8 cellular contexts compared by ENCODE assay signal in the genomic region with DNA sequence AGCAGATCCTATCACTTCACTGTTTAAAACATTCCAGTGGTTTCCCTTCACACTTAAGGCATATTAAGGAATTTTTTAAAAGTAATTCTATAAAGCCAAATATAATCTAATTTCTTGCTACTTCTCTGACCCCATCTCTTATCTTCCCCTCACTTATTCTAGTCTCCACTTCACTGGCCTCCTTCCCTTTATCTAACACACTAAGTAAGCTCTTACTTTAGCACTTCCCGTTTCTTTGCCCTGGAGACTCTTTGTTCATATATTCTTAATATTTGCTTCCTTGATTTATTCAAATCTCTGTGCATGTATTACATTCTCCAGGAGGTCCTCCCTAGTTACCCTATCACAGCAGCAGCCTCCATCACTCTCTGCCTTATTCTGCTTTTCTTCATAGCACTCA. TPM values are rescaled to one million over a fixed set of nuclear protein-coding genes. Genes with fewer than 3 reads are reported as not detected.
DNase-seq lines count a peak whose midpoint lies in the region; ATAC-seq, FAIRE-seq and TF ChIP-seq lines count a peak whose summit lies in the region.
"Had no signal": no experiment of that assay in that cellular context is flagged by ENCODE, and none has a peak within 500 bp of the region (broad histone marks: within the 10 kb centered on the region; RNA-seq: fewer than 3 reads in every experiment).

No MANE protein-coding gene starts in this region.

- no peak for TF ChIP-seq POLR2A in GM12892 (IDR thresholded peaks at IDR 0.05; ENCODE audit: low read depth, low read length)

- no peaks in the 10 kb centered on the region for H3K27me3 Mint-ChIP-seq in T-helper 1 cell treated with Interleukin-12 subunit alpha and Interleukin-12 subunit beta and Interleukin-4 antibody, amounts not matched to agents 30 μg/mL and 1 μg/mL, for 36 hours (ENCODE audit: low read depth)
- no peaks in the 10 kb centered on the region for H3K27me3 Mint-ChIP-seq in memory B cell
- H3K27me3 Mint-ChIP-seq: activated CD4-positive, alpha-beta memory T cell treated with anti-CD3 and anti-CD28 coated beads, Interleukin-2, amount 10 ng/mL, durations not matched to agents 7 days and 5 days had no signal

- DNase-seq in T-helper 1 cell (no peak), SKM-1 treated with dmso at 0.1 percent for 144 hours (lab: John Stamatoyannopoulos, UW; ENCODE audit: unreplicated experiment) (peak; percentile 24), memory B cell (ENCODE audit: low spot score in 2 of 2) (no peak), NCI-H2081 (lab: John Stamatoyannopoulos, UW) (no peak), GM12892 (ENCODE audit: insufficient read length) (no peak)

- peak; percentile 77 for ATAC-seq in memory B cell (ENCODE audit: low read depth)

- no peaks in the 10 kb centered on the region for H3K9me3 Mint-ChIP-seq in T-helper 1 cell treated with Interleukin-12 subunit alpha and Interleukin-12 subunit beta and Interleukin-4 antibody, amounts not matched to agents 30 μg/mL and 1 μg/mL, for 36 hours
- no peaks in the 10 kb centered on the region for H3K9me3 Mint-ChIP-seq in memory B cell
- H3K9me3 Mint-ChIP-seq: activated CD4-positive, alpha-beta memory T cell treated with anti-CD3 and anti-CD28 coated beads, Interleukin-2, amount 10 ng/mL, durations not matched to agents 7 days and 5 days; H9 had no signal

- peaks cover 9% of the 10 kb centered on the region for H3K4me1 Mint-ChIP-seq in T-helper 1 cell treated with Interleukin-12 subunit alpha and Interleukin-12 subunit beta and Interleukin-4 antibody, amounts not matched to agents 30 μg/mL and 1 μg/mL, for 36 hours (ENCODE audit: low read depth)
- peaks cover 11% of the 10 kb centered on the region for H3K4me1 Mint-ChIP-seq in memory B cell
- H3K4me1 Mint-ChIP-seq: H9 had no signal

- no peak overlapping the region for H3K4me3 Mint-ChIP-seq in T-helper 1 cell treated with Interleukin-12 subunit alpha and Interleukin-12 subunit beta and Interleukin-4 antibody, amounts not matched to agents 30 μg/mL and 1 μg/mL, for 36 hours
- no peak overlapping the region for H3K4me3 Mint-ChIP-seq in memory B cell
- H3K4me3 Mint-ChIP-seq: activated CD4-positive, alpha-beta memory T cell treated with anti-CD3 and anti-CD28 coated beads, Interleukin-2, amount 10 ng/mL, durations not matched to agents 7 days and 5 days; H9 had no signal

- no peak for FAIRE-seq in GM12892 (lab: Jason Lieb, UNC)

- H3K27ac Mint-ChIP-seq in T-helper 1 cell treated with Interleukin-12 subunit alpha and Interleukin-12 subunit beta and Interleukin-4 antibody, amounts not matched to agents 30 μg/mL and 1 μg/mL, for 36 hours, result peak overlapping the region; percentile 4
- peak overlapping the region; percentile 3 for H3K27ac Mint-ChIP-seq in memory B cell
- H3K27ac Mint-ChIP-seq: H9 had no signal

- H3K36me3 Mint-ChIP-seq in T-helper 1 cell treated with Interleukin-12 subunit alpha and Interleukin-12 subunit beta and Interleukin-4 antibody, amounts not matched to agents 30 μg/mL and 1 μg/mL, for 36 hours (ENCODE audit: low read depth), result peaks cover 37% of the 10 kb centered on the region
- peaks cover 29% of the 10 kb centered on the region for H3K36me3 Mint-ChIP-seq in memory B cell

RNA-seq across cellular contexts. Expression of gene GTPBP2, which starts 20.3 kb away (rescaled TPM):
- 39.3 TPM for polyA plus RNA-seq in GM12892 (2012; ENCODE audit: missing spikeins)

RNA-seq across cellular contexts. Expression of gene MAD2L1BP, which starts 26.9 kb away (rescaled TPM):
- polyA plus RNA-seq in GM12892 (2012; ENCODE audit: missing spikeins), result 23.8 TPM

RNA-seq across cellular contexts. Expression of gene POLH, which starts 32.8 kb away (rescaled TPM):
- polyA plus RNA-seq in GM12892 (2012; ENCODE audit: missing spikeins), result 23.1 TPM

RNA-seq across cellular contexts. Expression of gene XPO5, which starts 32.9 kb away (rescaled TPM):
- 26.0 TPM for polyA plus RNA-seq in GM12892 (2012; ENCODE audit: missing spikeins)

RNA-seq across cellular contexts. Expression of gene RSPH9, which starts 36.1 kb away (rescaled TPM):
- 0.57 TPM for polyA plus RNA-seq in GM12892 (2012; ENCODE audit: missing spikeins)
